ENCODE assay signal across 8 cellular contexts in the genomic region with DNA sequence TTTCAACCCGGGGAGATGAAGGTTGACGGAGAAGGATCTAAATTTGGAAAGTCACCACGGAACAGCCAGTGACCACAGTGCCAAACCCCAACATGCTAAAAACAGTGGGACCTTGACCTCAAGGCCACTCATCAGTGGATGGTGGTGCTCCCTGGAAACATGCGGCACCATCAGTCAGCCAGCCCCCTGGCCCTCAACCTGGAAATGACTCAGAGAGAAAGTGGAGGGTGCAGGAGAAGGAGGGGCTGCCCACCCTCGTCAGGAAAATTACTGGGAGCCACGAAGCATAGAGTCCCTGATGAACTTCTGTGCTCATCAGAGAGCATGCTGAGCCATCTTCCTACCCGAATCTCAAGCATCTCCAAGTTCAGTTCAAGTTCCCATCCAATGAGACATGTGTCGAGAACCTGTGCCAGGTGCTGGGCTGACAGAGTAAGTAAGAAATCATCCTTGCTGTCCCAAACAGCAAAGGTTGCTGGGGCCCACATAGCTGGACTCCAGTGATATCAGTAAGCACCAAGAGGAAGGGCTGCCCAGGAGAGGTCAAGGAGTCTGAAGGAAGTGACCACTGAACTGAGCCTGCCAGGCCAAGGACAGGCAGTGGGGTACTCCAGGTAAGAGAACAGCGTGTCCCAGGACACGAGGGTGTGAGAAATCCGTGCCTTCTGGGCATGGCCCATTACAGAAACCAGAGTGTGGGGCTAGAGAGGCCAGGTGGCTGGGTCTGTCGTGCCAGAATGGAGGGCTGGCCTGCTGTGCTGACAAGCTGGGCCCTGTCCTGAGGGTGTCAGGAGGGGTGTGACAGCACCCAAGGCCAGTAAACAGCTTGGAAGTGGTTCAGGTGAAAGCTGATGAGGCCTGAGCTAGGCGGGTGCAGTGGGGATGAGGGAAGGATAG. TPM values are rescaled to one million over a fixed set of nuclear protein-coding genes. Genes with fewer than 3 reads are reported as not detected.
DNase-seq lines count a peak whose midpoint lies in the region; ATAC-seq and TF ChIP-seq lines count a peak whose summit lies in the region.

No MANE protein-coding gene starts in this region.

- H3K9ac ChIP-seq in liver (ENCODE audit: low read depth in 1 of 2, low read length in 2 of 2), result no peak overlapping the region

- no peaks in the 10 kb centered on the region for H3K9me3 ChIP-seq in liver (ENCODE audit: control insufficient read depth in 4 of 4, low read length in 3 of 4)

- peaks cover 38 to 57% of the 10 kb centered on the region in 2 donors for H3K4me1 Mint-ChIP-seq in stimulated activated naive B cell treated with anti-CD40 and anti-IgM and Interleukin-4, amounts not matched to agents 10 μg/mL and 1 μg/mL and 100 μg/mL, for 72 hours
- peaks cover 9% of the 10 kb centered on the region for H3K4me1 Mint-ChIP-seq in mesothelial cell of epicardium

- no peak for TF ChIP-seq CTCF in astrocyte of the spinal cord (IDR thresholded peaks at IDR 0.05; ENCODE audit: low read depth, low read length)
- no peak for TF ChIP-seq CTCF in liver (IDR thresholded peaks at IDR 0.05; ENCODE audit: low read depth, low read length, missing input control)
- no peak for TF ChIP-seq CTCF in mesothelial cell of epicardium (IDR thresholded peaks at IDR 0.05; ENCODE audit: unreplicated experiment)

- H3K4me3 ChIP-seq in astrocyte of the spinal cord (ENCODE audit: low read depth, low read length) (no peak overlapping the region), liver (ENCODE audit: low read depth in 1 of 3, low read length in 3 of 3) (no peak overlapping the region)

- H3K9me3 Mint-ChIP-seq in stimulated activated naive B cell treated with anti-CD40 and anti-IgM and Interleukin-4, amounts not matched to agents 10 μg/mL and 1 μg/mL and 100 μg/mL, for 72 hours, result no peaks in the 10 kb centered on the region
- H3K9me3 Mint-ChIP-seq in mesothelial cell of epicardium, result no peaks in the 10 kb centered on the region

- no peaks in the 10 kb centered on the region for H3K36me3 ChIP-seq in liver (ENCODE audit: control insufficient read depth in 4 of 4, insufficient read depth in 3 of 4, low read depth in 1 of 4, low read length in 3 of 4)

- in situ Hi-C loops in Caki2 (cut with HindIII; ENCODE audit: low pct_unique_long_range_greater_than_20kb, low sequenced_read_pairs) (no loop called here), astrocyte of the spinal cord (cut with HindIII; ENCODE audit: low sequenced_read_pairs) (no loop called here)

- DNase-seq in Caki2 (ENCODE audit: low read depth) (peak; percentile 99), MV-4-11 (lab: John Stamatoyannopoulos, UW) (peak; percentile 95), astrocyte of the spinal cord (ENCODE audit: low read depth, low spot score) (peak; percentile 92), HUDEP-2 (lab: John Stamatoyannopoulos, UW; ENCODE audit: unreplicated experiment in 76 of 76) (no peak), mesothelial cell of epicardium (ENCODE audit: low spot score in 2 of 2, unreplicated experiment in 2 of 2) (no peak), NCI-H146 treated with DMSO at 0.1 percent for 48 hours (lab: John Stamatoyannopoulos, UW; ENCODE audit: unreplicated experiment) (no peak)
- peak; percentile 34 for DNase-seq in stimulated activated naive B cell treated with anti-CD40 and anti-IgM and Interleukin-4, amounts not matched to agents 10 μg/mL and 1 μg/mL and 100 μg/mL, for 72 hours

- H3K36me3 Mint-ChIP-seq in stimulated activated naive B cell treated with anti-CD40 and anti-IgM and Interleukin-4, amounts not matched to agents 10 μg/mL and 1 μg/mL and 100 μg/mL, for 72 hours, result peaks cover 26 to 39% of the 10 kb centered on the region in 2 donors
- no peaks in the 10 kb centered on the region for H3K36me3 Mint-ChIP-seq in mesothelial cell of epicardium

- no peak for TF ChIP-seq RAD21 in liver (IDR thresholded peaks at IDR 0.05)

- peak overlapping the region; percentile 36 to 60 for H3K27ac ChIP-seq in liver (ENCODE audit: low read depth in 1 of 2, low read length in 2 of 2)

- H3K4me3 Mint-ChIP-seq in stimulated activated naive B cell treated with anti-CD40 and anti-IgM and Interleukin-4, amounts not matched to agents 10 μg/mL and 1 μg/mL and 100 μg/mL, for 72 hours, result peak overlapping the region; percentile 70 to 72
- no peak overlapping the region for H3K4me3 Mint-ChIP-seq in mesothelial cell of epicardium

- H3K27me3 ChIP-seq in liver (ENCODE audit: control insufficient read depth in 4 of 4, insufficient read depth in 4 of 4, low read length in 3 of 4), result no peaks in the 10 kb centered on the region

- peaks cover 0 to 3% (median 0%) of the 10 kb centered on the region in 4 donors for H3K4me1 ChIP-seq in liver (ENCODE audit: control insufficient read depth in 4 of 4, insufficient read depth in 4 of 4, low read length in 3 of 4)

- peak; percentile 76 to 77 for ATAC-seq in stimulated activated naive B cell treated with anti-CD40 and anti-IgM and Interleukin-4, amounts not matched to agents 10 μg/mL and 1 μg/mL and 100 μg/mL, for 72 hours (replicated peaks)

- WGBS in liver, result 71% methylated on average over 13 of the region's 13 CpGs

- H3K27ac Mint-ChIP-seq in stimulated activated naive B cell treated with anti-CD40 and anti-IgM and Interleukin-4, amounts not matched to agents 10 μg/mL and 1 μg/mL and 100 μg/mL, for 72 hours, result peak overlapping the region; percentile 76
- H3K27ac Mint-ChIP-seq in mesothelial cell of epicardium, result no peak overlapping the region

- no peaks in the 10 kb centered on the region for H3K27me3 Mint-ChIP-seq in stimulated activated naive B cell treated with anti-CD40 and anti-IgM and Interleukin-4, amounts not matched to agents 10 μg/mL and 1 μg/mL and 100 μg/mL, for 72 hours
- no peaks in the 10 kb centered on the region for H3K27me3 Mint-ChIP-seq in mesothelial cell of epicardium (ENCODE audit: low read depth)

TF ChIP-seq in liver, 16 proteins besides CTCF, POLR2A, EP300 and RAD21:
- TF ChIP-seq TAF1 (conservative IDR thresholded peaks at IDR 0.05), result no peak
- TF ChIP-seq JUND (IDR thresholded peaks at IDR 0.05), result peak; percentile 50 to 57
- TF ChIP-seq FOXA1 (IDR thresholded peaks at IDR 0.05), result no peak
- TF ChIP-seq, protein P1, sequence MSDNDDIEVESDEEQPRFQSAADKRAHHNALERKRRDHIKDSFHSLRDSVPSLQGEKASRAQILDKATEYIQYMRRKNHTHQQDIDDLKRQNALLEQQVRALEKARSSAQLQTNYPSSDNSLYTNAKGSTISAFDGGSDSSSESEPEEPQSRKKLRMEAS (IDR thresholded peaks at IDR 0.05), result no peak
- peak; percentile 67 for TF ChIP-seq NR2F2 (IDR thresholded peaks at IDR 0.05)
- TF ChIP-seq, protein P2, sequence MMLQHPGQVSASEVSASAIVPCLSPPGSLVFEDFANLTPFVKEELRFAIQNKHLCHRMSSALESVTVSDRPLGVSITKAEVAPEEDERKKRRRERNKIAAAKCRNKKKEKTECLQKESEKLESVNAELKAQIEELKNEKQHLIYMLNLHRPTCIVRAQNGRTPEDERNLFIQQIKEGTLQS (IDR thresholded peaks at IDR 0.05), result no peak
- no peak for TF ChIP-seq RXRA (IDR thresholded peaks at IDR 0.05)

RNA-seq across cellular contexts. Expression of a gene that starts 5.2 kb away (rescaled TPM):
- not detected in 2 replicates for total RNA-seq in Caki2 (2014; rRNA removed; shearing (Covaris generic); ENCODE audit: low replicate concordance)
- total RNA-seq in liver, result 10 to 100 TPM; 15.5 to 18.3 TPM
- polyA plus RNA-seq in liver, result 10 to 100 TPM in 1 of 2 donors, 1 to 10 TPM in 1; 9.4 to 13.0 TPM
- total RNA-seq in mesothelial cell of epicardium, result 0.09 to 0.18 TPM in 2 of 3 replicates, not detected in the other

Comparison
In these comparisons a context has a peak if more than half of its experiments do, and no peak if none do; other contexts are left out.
1. DNase-seq: peak in Caki2 (single experiment), MV-4-11 (single experiment), astrocyte of the spinal cord (single experiment) and stimulated activated naive B cell treated with anti-CD40 and anti-IgM and Interleukin-4, amounts not matched to agents 10 μg/mL and 1 μg/mL and 100 μg/mL, for 72 hours (single experiment); none in HUDEP-2 (0 of 76), mesothelial cell of epicardium (0 of 2) and NCI-H146 treated with DMSO at 0.1 percent for 48 hours (single experiment).
2. RNA of a gene that starts 5.2 kb away (total RNA-seq): 15.5 to 18.3 TPM in liver; 0.09 to 0.18 TPM in mesothelial cell of epicardium and not detected in Caki2; every median in the first group is over 10 times any median in the second.